In the genomic region with DNA sequence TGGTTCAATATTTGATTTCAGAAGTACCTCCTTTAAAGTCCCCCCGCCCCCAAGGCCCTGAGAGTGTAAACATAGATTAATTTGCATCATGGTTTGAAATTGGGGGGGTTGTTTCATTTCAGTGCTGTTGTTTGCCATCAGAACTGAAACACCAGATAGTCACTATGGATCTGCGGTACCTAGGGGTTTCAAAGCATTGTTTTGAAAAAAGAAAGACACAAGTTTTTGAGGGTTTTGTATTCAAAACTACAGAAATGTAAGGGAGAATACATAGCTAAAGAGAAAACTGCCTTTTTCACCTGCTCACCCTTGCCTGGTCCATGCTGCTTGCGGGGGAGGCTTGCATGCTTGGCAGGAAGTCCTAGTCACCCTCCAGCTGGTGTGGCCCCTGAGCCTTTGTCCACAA, we compare ENCODE assay signal across 15 cellular contexts. TPM values are rescaled to one million over a fixed set of nuclear protein-coding genes. Genes with fewer than 3 reads are reported as not detected.
DNase-seq lines count a peak whose midpoint lies in the region; ATAC-seq and TF ChIP-seq lines count a peak whose summit lies in the region.
"Had no signal": no experiment of that assay in that cellular context is flagged by ENCODE, and none has a peak within 500 bp of the region (broad histone marks: within the 10 kb centered on the region; RNA-seq: fewer than 3 reads in every experiment).

No MANE protein-coding gene starts in this region.

- H3K9me3 ChIP-seq in psoas muscle = no peaks in the 10 kb centered on the region
- H3K9me3 ChIP-seq: neutrophil, transverse colon had no signal

- WGBS in psoas muscle, 3 donors = 71 to 85% (median 74%) methylated on average over 3 of the region's 3 CpGs

- H3K27me3 Mint-ChIP-seq in mesothelial cell of epicardium (ENCODE audit: low read depth) = no peaks in the 10 kb centered on the region

- H3K4me1 Mint-ChIP-seq in mesothelial cell of epicardium = no peaks in the 10 kb centered on the region

- no peaks in the 10 kb centered on the region for H3K27me3 ChIP-seq in psoas muscle (ENCODE audit: insufficient read depth in 3 of 3, low read length in 2 of 3)
- H3K27me3 ChIP-seq: transverse colon had no signal

- no peak overlapping the region for H3K4me3 Mint-ChIP-seq in mesothelial cell of epicardium
- H3K4me3 Mint-ChIP-seq: HFFc6 had no signal

- H3K36me3 Mint-ChIP-seq in mesothelial cell of epicardium = peaks cover 50% of the 10 kb centered on the region

- peaks cover 56% of the 10 kb centered on the region for H3K4me1 ChIP-seq in psoas muscle

- ATAC-seq in GM21737 (IDR thresholded peaks at IDR 0.05; ENCODE audit: unreplicated experiment) (peak; percentile 63), HG03280 (IDR thresholded peaks at IDR 0.05; ENCODE audit: unreplicated experiment) (peak; percentile 90), psoas muscle (peak in 2 of 4 donors; percentile 34)
- ATAC-seq: PC-3 had no signal

- DNase-seq in NCI-H345 (lab: John Stamatoyannopoulos, UW) (peak; percentile 27), NCI-H345 treated with DMSO at 0.1 percent for 48 hours (lab: John Stamatoyannopoulos, UW; ENCODE audit: unreplicated experiment) (no peak), psoas muscle (no peak), mesothelial cell of epicardium (ENCODE audit: low spot score in 2 of 2, unreplicated experiment in 2 of 2) (no peak)
- no peak for DNase-seq in stimulated activated CD4-positive, alpha-beta T cell treated with anti-CD3 and anti-CD28 coated beads, Interleukin-15, amount 100 ng/mL, for 24 hours
- DNase-seq in activated CD4-positive, CD25-positive, alpha-beta regulatory T cell (lab: John Stamatoyannopoulos, UW) = no peak
- DNase-seq: cerebellar nuclear complex, HFFc6, kidney glomerular epithelial cell, PC-3, transverse colon had no signal

- H3K27ac ChIP-seq in psoas muscle = peak overlapping the region; percentile 78
- H3K27ac ChIP-seq: neutrophil, transverse colon had no signal

- H3K9me3 Mint-ChIP-seq in mesothelial cell of epicardium = no peaks in the 10 kb centered on the region
- H3K9me3 Mint-ChIP-seq: activated T-helper 2 cell treated with anti-CD3 and anti-CD28 coated beads, Interferon-gamma antibody, Interleukin-2, Interleukin-4, amounts not matched to agents 10 μg/mL and 5 μg/mL and 100 μg/mL, durations not matched to agents 14 hours and 24 hours and 36 hours; HFFc6 had no signal

- intact Hi-C loops in psoas muscle (cut with DNase I) = no loop called here

- no peak overlapping the region for H3K27ac Mint-ChIP-seq in mesothelial cell of epicardium
- H3K27ac Mint-ChIP-seq: activated T-helper 2 cell treated with anti-CD3 and anti-CD28 coated beads, Interferon-gamma antibody, Interleukin-2, Interleukin-4, amounts not matched to agents 10 μg/mL and 5 μg/mL and 100 μg/mL, durations not matched to agents 14 hours and 24 hours and 36 hours; HFFc6 had no signal

- peaks cover 5 to 41% of the 10 kb centered on the region in 2 donors for H3K36me3 ChIP-seq in psoas muscle (ENCODE audit: insufficient read depth in 1 of 2, low read depth in 1 of 2)

- H3K4me3 ChIP-seq in psoas muscle = peak overlapping the region; percentile 17
- H3K4me3 ChIP-seq: transverse colon had no signal

- TF ChIP-seq CTCF in psoas muscle (IDR thresholded peaks at IDR 0.05) = no peak
- TF ChIP-seq CTCF in mesothelial cell of epicardium (IDR thresholded peaks at IDR 0.05; ENCODE audit: unreplicated experiment) = no peak

RNA-seq across cellular contexts. Expression of a gene that starts 59.3 kb away (rescaled TPM):
- 1 to 10 TPM; 4.1 to 8.8 (median 5.1) TPM for total RNA-seq in psoas muscle
- 1 to 10 TPM; 5.0 to 7.4 (median 6.7) TPM for polyA plus RNA-seq in psoas muscle
- 22.7 to 23.1 TPM (median 22.8 TPM) in 3 replicates for total RNA-seq in mesothelial cell of epicardium
